In genomic region chr11:8948901-8949300, GRCh38 we compare ENCODE assay signal across 32 cellular contexts. TPM values are rescaled to one million over a fixed set of nuclear protein-coding genes. Genes with fewer than 3 reads are reported as not detected.
DNase-seq lines count a peak whose midpoint lies in the region; ATAC-seq, FAIRE-seq and TF ChIP-seq lines count a peak whose summit lies in the region.
"Had no signal": no experiment of that assay in that cellular context is flagged by ENCODE, and none has a peak within 500 bp of the region (broad histone marks: within the 10 kb centered on the region; RNA-seq: fewer than 3 reads in every experiment).

No MANE protein-coding gene starts in this region.

- CTCF ChIA-PET in endothelial cell of umbilical vein (lab: Charles Lee), result interaction anchor here (0.7 to 4.3 kb wide), 5 partner anchors 9 to 35 kb away, joined by 3 to 25 read pairs (median 8); no protein-coding TSS in a partner anchor
- CTCF ChIA-PET in activated CD4-positive, alpha-beta T cell treated with anti-CD3 and anti-CD28 coated beads for 36 hours (lab: Charles Lee), result interaction anchor here (0.9 to 2.2 kb wide), 5 partner anchors 11 to 37 kb away, joined by 3 to 6 read pairs (median 3); no protein-coding TSS in a partner anchor

- in situ Hi-C loops in KBM-7 (cut with MboI; ENCODE audit: low pct_unique_long_range_greater_than_20kb, low sequenced_read_pairs), result no loop called here

- H3K27me3 ChIP-seq in endothelial cell of umbilical vein (ENCODE audit: control insufficient read depth in 2 of 2, insufficient read depth in 2 of 2, low read length in 2 of 2), result no peaks in the 10 kb centered on the region
- H3K27me3 ChIP-seq: BLaER1, ovary, transverse colon had no signal

- ATAC-seq in HG02759 (IDR thresholded peaks at IDR 0.05; ENCODE audit: unreplicated experiment), result no peak
- no peak for ATAC-seq in activated CD4-positive, alpha-beta T cell treated with anti-CD3 and anti-CD28 coated beads for 36 hours
- ATAC-seq: left colon; Panc1; stimulated activated memory B cell treated with anti-CD40 and anti-IgM and Interleukin-4, amounts not matched to agents 10 μg/mL and 1 μg/mL and 100 μg/mL, for 72 hours had no signal

- no TSS peak for BruUV-seq in endothelial cell of umbilical vein (replicated peaks; lab: Mats Ljungman, UMichigan)

- no peaks in the 10 kb centered on the region for H3K4me1 ChIP-seq in endothelial cell of umbilical vein (ENCODE audit: control insufficient read depth, extremely low read depth, insufficient read depth, low read length)
- H3K4me1 ChIP-seq: BLaER1, transverse colon had no signal

- H3K9me3 ChIP-seq in endothelial cell of umbilical vein (replicated peaks; ENCODE audit: control insufficient read depth, insufficient read depth, low read length), result no peaks in the 10 kb centered on the region
- H3K9me3 ChIP-seq: BLaER1, ovary, transverse colon had no signal

- TF ChIP-seq CTCF in endothelial cell of umbilical vein (IDR thresholded peaks at IDR 0.05; ENCODE audit: extremely low read depth in 1 of 2, insufficient read depth in 1 of 2, low read depth in 1 of 2, low read length in 2 of 2), result no peak

- H4K20me1 ChIP-seq in endothelial cell of umbilical vein (replicated peaks; ENCODE audit: control insufficient read depth, extremely low read depth, insufficient read depth, low read length), result no peaks in the 10 kb centered on the region
- H4K20me1 ChIP-seq: BLaER1 had no signal

- no peak for TF ChIP-seq POLR2A in endothelial cell of umbilical vein (IDR thresholded peaks at IDR 0.05; ENCODE audit: low read depth, low read length)

- intact Hi-C loops in endothelial cell of umbilical vein (cut with micrococcal nuclease), result no loop called here
- intact Hi-C loops in activated CD4-positive, alpha-beta T cell treated with anti-CD3 and anti-CD28 coated beads for 36 hours (cut with DNase I, micrococcal nuclease), result no loop called here

- no peak overlapping the region for H3K4me2 ChIP-seq in endothelial cell of umbilical vein (ENCODE audit: insufficient read depth, low read length)
- H3K4me2 ChIP-seq: BLaER1 had no signal

- no peak overlapping the region for H2AFZ ChIP-seq in endothelial cell of umbilical vein (ENCODE audit: low read depth, low read length)

- no peak overlapping the region for H3K27ac Mint-ChIP-seq in activated CD4-positive, alpha-beta T cell treated with anti-CD3 and anti-CD28 coated beads for 36 hours
- H3K27ac Mint-ChIP-seq: activated CD4-positive, alpha-beta T cell treated with anti-CD3 and anti-CD28 coated beads, Interleukin-2, amount 10 ng/mL, durations not matched to agents 7 days and 5 days; activated naive CD8-positive, alpha-beta T cell treated with anti-CD3 and anti-CD28 coated beads for 36 hours; immature natural killer cell; stimulated activated memory B cell treated with anti-CD40 and anti-IgM and Interleukin-4, amounts not matched to agents 10 μg/mL and 1 μg/mL and 100 μg/mL, for 72 hours; T-helper 2 cell treated with Interferon-gamma antibody and Interleukin-4, amounts not matched to agents 5 μg/mL and 100 μg/mL, for 36 hours had no signal

- no peak for FAIRE-seq in endothelial cell of umbilical vein (lab: Jason Lieb, UNC)
- FAIRE-seq: HTR-8/SVneo had no signal

- DNase-seq in DMS53 (lab: John Stamatoyannopoulos, UW) (peak; percentile 63), KBM-7 (peak; percentile 80), SKM-1 treated with dmso at 0.1 percent for 144 hours (lab: John Stamatoyannopoulos, UW; ENCODE audit: unreplicated experiment) (peak; percentile 7), endothelial cell of umbilical vein (ENCODE audit: low read depth, low spot score) (peak; percentile 9), midbrain (lab: John Stamatoyannopoulos, UW) (no peak)
- DNase-seq in activated CD4-positive, alpha-beta T cell treated with anti-CD3 and anti-CD28 coated beads for 36 hours, result no peak
- DNase-seq: activated CD4-positive, alpha-beta T cell treated with anti-CD3 and anti-CD28 coated beads, Interleukin-2, amount 10 ng/mL, durations not matched to agents 7 days and 5 days; activated gamma-delta T cell; activated naive CD8-positive, alpha-beta T cell treated with anti-CD3 and anti-CD28 coated beads for 36 hours; activated T-cell treated with anti-CD3 and anti-CD28 coated beads, Interleukin-2, amount 50 U/mL, for 1 hour; anterior cingulate cortex; DMS79 treated with DMSO at 0.1 percent for 48 hours; immature natural killer cell; left colon; mammary epithelial cell; NCI-H1417 treated with DMSO at 0.1 percent for 48 hours; NCI-H2171; NCI-H510A; ovary; SHP77; transverse colon had no signal

- H3K36me3 ChIP-seq in endothelial cell of umbilical vein (ENCODE audit: control insufficient read depth in 2 of 2, extremely low read depth in 1 of 2, insufficient read depth in 2 of 2, low read length in 2 of 2), result peaks cover 3 to 5% of the 10 kb centered on the region in 2 experiments
- H3K36me3 ChIP-seq: ovary had no signal

- no peaks in the 10 kb centered on the region for H3K9me1 ChIP-seq in endothelial cell of umbilical vein (replicated peaks; ENCODE audit: control insufficient read depth, extremely low read depth, insufficient read depth, low read length)

- no peak overlapping the region for H3K4me3 Mint-ChIP-seq in activated CD4-positive, alpha-beta T cell treated with anti-CD3 and anti-CD28 coated beads for 36 hours
- H3K4me3 Mint-ChIP-seq: activated CD4-positive, alpha-beta T cell treated with anti-CD3 and anti-CD28 coated beads, Interleukin-2, amount 10 ng/mL, durations not matched to agents 7 days and 5 days; activated naive CD8-positive, alpha-beta T cell treated with anti-CD3 and anti-CD28 coated beads for 36 hours; immature natural killer cell; stimulated activated memory B cell treated with anti-CD40 and anti-IgM and Interleukin-4, amounts not matched to agents 10 μg/mL and 1 μg/mL and 100 μg/mL, for 72 hours; T-helper 2 cell treated with Interferon-gamma antibody and Interleukin-4, amounts not matched to agents 5 μg/mL and 100 μg/mL, for 36 hours had no signal

- H3K27ac ChIP-seq in endothelial cell of umbilical vein (ENCODE audit: insufficient read depth, low read depth, low read length), result no peak overlapping the region
- H3K27ac ChIP-seq: BLaER1, ovary, transverse colon had no signal

- no peak overlapping the region for H3K4me3 ChIP-seq in endothelial cell of umbilical vein (replicated peaks in 1 of 3; ENCODE audit: insufficient read depth in 1 of 3, low read depth in 1 of 3, low read length in 3 of 3)
- H3K4me3 ChIP-seq: BLaER1, ovary, transverse colon had no signal

- H3K4me1 Mint-ChIP-seq in activated CD4-positive, alpha-beta T cell treated with anti-CD3 and anti-CD28 coated beads for 36 hours, result no peaks in the 10 kb centered on the region
- H3K4me1 Mint-ChIP-seq: immature natural killer cell; stimulated activated memory B cell treated with anti-CD40 and anti-IgM and Interleukin-4, amounts not matched to agents 10 μg/mL and 1 μg/mL and 100 μg/mL, for 72 hours had no signal

- no peaks in the 10 kb centered on the region for H3K27me3 Mint-ChIP-seq in activated CD4-positive, alpha-beta T cell treated with anti-CD3 and anti-CD28 coated beads for 36 hours
- H3K27me3 Mint-ChIP-seq: activated naive CD8-positive, alpha-beta T cell treated with anti-CD3 and anti-CD28 coated beads for 36 hours; stimulated activated memory B cell treated with anti-CD40 and anti-IgM and Interleukin-4, amounts not matched to agents 10 μg/mL and 1 μg/mL and 100 μg/mL, for 72 hours had no signal

- no peaks in the 10 kb centered on the region for H3K79me2 ChIP-seq in endothelial cell of umbilical vein (ENCODE audit: control insufficient read depth, insufficient read depth, low read length)

- peaks cover 31% of the 10 kb centered on the region for H3K36me3 Mint-ChIP-seq in activated CD4-positive, alpha-beta T cell treated with anti-CD3 and anti-CD28 coated beads for 36 hours (ENCODE audit: low read depth)

- H3K9me3 Mint-ChIP-seq in activated CD4-positive, alpha-beta T cell treated with anti-CD3 and anti-CD28 coated beads for 36 hours (ENCODE audit: low read depth), result no peaks in the 10 kb centered on the region
- H3K9me3 Mint-ChIP-seq: activated CD4-positive, alpha-beta T cell treated with anti-CD3 and anti-CD28 coated beads, Interleukin-2, amount 10 ng/mL, durations not matched to agents 7 days and 5 days; activated naive CD8-positive, alpha-beta T cell treated with anti-CD3 and anti-CD28 coated beads for 36 hours; immature natural killer cell; stimulated activated memory B cell treated with anti-CD40 and anti-IgM and Interleukin-4, amounts not matched to agents 10 μg/mL and 1 μg/mL and 100 μg/mL, for 72 hours; T-helper 2 cell treated with Interferon-gamma antibody and Interleukin-4, amounts not matched to agents 5 μg/mL and 100 μg/mL, for 36 hours had no signal

- POLR2A ChIA-PET in endothelial cell of umbilical vein (lab: Charles Lee), result no interaction called here
- POLR2A ChIA-PET in activated CD4-positive, alpha-beta T cell treated with anti-CD3 and anti-CD28 coated beads for 36 hours (lab: Charles Lee), result no interaction called here

- H3K9ac ChIP-seq in endothelial cell of umbilical vein (replicated peaks; ENCODE audit: extremely low read depth, insufficient read depth, low read length), result no peak overlapping the region
- H3K9ac ChIP-seq: BLaER1 had no signal

- dilution Hi-C loops in endothelial cell of umbilical vein (cut with MboI; ENCODE audit: extremely low pct_ligation_motif_present, low sequenced_read_pairs), result no loop called here

RNA-seq across cellular contexts. Expression of gene ASCL3, which starts 6.1 kb away (rescaled TPM):
- not detected in 2 replicates for total RNA-seq in endothelial cell of umbilical vein
- not detected in 2 replicates for polyA plus RNA-seq in endothelial cell of umbilical vein
- not detected in 2 replicates for polyA plus RNA-seq in endothelial cell of umbilical vein (2011; cell fraction: cytosol; rRNA removed)
- polyA plus RNA-seq in endothelial cell of umbilical vein (2011; cell fraction: nucleus; rRNA removed), result not detected in 2 replicates
- not detected in 2 replicates for polyA plus RNA-seq in endothelial cell of umbilical vein (2012)
- polyA minus RNA-seq in endothelial cell of umbilical vein, result not detected in 2 replicates
- polyA minus RNA-seq in endothelial cell of umbilical vein (2011; cell fraction: cytosol; rRNA and poly(A)+ RNA removed), result not detected
- polyA minus RNA-seq in endothelial cell of umbilical vein (2011; cell fraction: nucleus; rRNA and poly(A)+ RNA removed), result not detected in 2 replicates
- total RNA-seq in activated CD4-positive, alpha-beta T cell treated with anti-CD3 and anti-CD28 coated beads for 36 hours, result not detected
- total RNA-seq: activated CD4-positive, alpha-beta T cell treated with anti-CD3 and anti-CD28 coated beads, Interleukin-2, amount 10 ng/mL, durations not matched to agents 7 days and 5 days; activated naive CD8-positive, alpha-beta T cell treated with anti-CD3 and anti-CD28 coated beads for 36 hours; left colon; mammary epithelial cell; MCF 10A; ovary; renal cortical epithelial cell; subcutaneous adipose tissue; transverse colon had no signal
- polyA plus RNA-seq: AG04450, immature natural killer cell, mammary epithelial cell, neural cell, ovary had no signal

RNA-seq across cellular contexts. Expression of gene TMEM9B, which starts 15.3 kb away (rescaled TPM):
- 27.1 and 30.2 TPM in 2 replicates for total RNA-seq in endothelial cell of umbilical vein
- polyA plus RNA-seq in endothelial cell of umbilical vein, result 23.8 and 28.2 TPM in 2 replicates
- 21.8 and 22.2 TPM in 2 replicates for polyA plus RNA-seq in endothelial cell of umbilical vein (2011; cell fraction: cytosol; rRNA removed)
- 7.6 and 12.2 TPM in 2 replicates for polyA plus RNA-seq in endothelial cell of umbilical vein (2011; cell fraction: nucleus; rRNA removed)
- polyA plus RNA-seq in endothelial cell of umbilical vein (2012), result 42.5 and 53.9 TPM in 2 replicates
- 23.1 and 30.1 TPM in 2 replicates for polyA minus RNA-seq in endothelial cell of umbilical vein
- polyA minus RNA-seq in endothelial cell of umbilical vein (2011; cell fraction: cytosol; rRNA and poly(A)+ RNA removed), result 8.7 TPM
- 5.8 and 10.0 TPM in 2 replicates for polyA minus RNA-seq in endothelial cell of umbilical vein (2011; cell fraction: nucleus; rRNA and poly(A)+ RNA removed)
- 10 to 100 TPM in 1 of 2 experiments, 1 to 10 TPM in 1; 9.9 to 13.1 TPM for total RNA-seq in activated CD4-positive, alpha-beta T cell treated with anti-CD3 and anti-CD28 coated beads for 36 hours

RNA-seq across cellular contexts. Expression of gene C11orf16, which starts 16.2 kb away (rescaled TPM):
- not detected in 2 replicates for total RNA-seq in endothelial cell of umbilical vein
- polyA plus RNA-seq in endothelial cell of umbilical vein, result not detected in 2 replicates
- not detected in 2 replicates for polyA plus RNA-seq in endothelial cell of umbilical vein (2011; cell fraction: cytosol; rRNA removed)
- not detected in 2 replicates for polyA plus RNA-seq in endothelial cell of umbilical vein (2011; cell fraction: nucleus; rRNA removed)
- polyA plus RNA-seq in endothelial cell of umbilical vein (2012), result not detected in 2 replicates
- not detected in 2 replicates for polyA minus RNA-seq in endothelial cell of umbilical vein
- polyA minus RNA-seq in endothelial cell of umbilical vein (2011; cell fraction: cytosol; rRNA and poly(A)+ RNA removed), result not detected
- not detected in 2 replicates for polyA minus RNA-seq in endothelial cell of umbilical vein (2011; cell fraction: nucleus; rRNA and poly(A)+ RNA removed)
- not detected for total RNA-seq in activated CD4-positive, alpha-beta T cell treated with anti-CD3 and anti-CD28 coated beads for 36 hours
- total RNA-seq: activated CD4-positive, alpha-beta T cell treated with anti-CD3 and anti-CD28 coated beads, Interleukin-2, amount 10 ng/mL, durations not matched to agents 7 days and 5 days; activated naive CD8-positive, alpha-beta T cell treated with anti-CD3 and anti-CD28 coated beads for 36 hours; left colon; mammary epithelial cell; MCF 10A; renal cortical epithelial cell; subcutaneous adipose tissue; transverse colon had no signal
- polyA plus RNA-seq: AG04450, immature natural killer cell, mammary epithelial cell, neural cell, ovary had no signal

RNA-seq across cellular contexts. Expression of gene AKIP1, which starts 37.9 kb away (rescaled TPM):
- total RNA-seq in endothelial cell of umbilical vein, result 21.9 and 23.4 TPM in 2 replicates
- polyA plus RNA-seq in endothelial cell of umbilical vein, result 30.3 and 32.4 TPM in 2 replicates
- 24.9 and 26.8 TPM in 2 replicates for polyA plus RNA-seq in endothelial cell of umbilical vein (2011; cell fraction: cytosol; rRNA removed)
- polyA plus RNA-seq in endothelial cell of umbilical vein (2011; cell fraction: nucleus; rRNA removed), result 13.0 and 15.3 TPM in 2 replicates
- polyA plus RNA-seq in endothelial cell of umbilical vein (2012), result 33.5 and 34.3 TPM in 2 replicates
- 8.4 TPM in 2 replicates for polyA minus RNA-seq in endothelial cell of umbilical vein
- polyA minus RNA-seq in endothelial cell of umbilical vein (2011; cell fraction: cytosol; rRNA and poly(A)+ RNA removed), result 19.2 TPM
- 2.3 and 2.6 TPM in 2 replicates for polyA minus RNA-seq in endothelial cell of umbilical vein (2011; cell fraction: nucleus; rRNA and poly(A)+ RNA removed)
- total RNA-seq in activated CD4-positive, alpha-beta T cell treated with anti-CD3 and anti-CD28 coated beads for 36 hours, result 10 to 100 TPM; 29.8 to 32.2 TPM

RNA-seq across cellular contexts. Expression of gene NRIP3, which starts 54.9 kb away (rescaled TPM):
- 8.4 and 9.9 TPM in 2 replicates for total RNA-seq in endothelial cell of umbilical vein
- 3.0 and 3.7 TPM in 2 replicates for polyA plus RNA-seq in endothelial cell of umbilical vein
- polyA plus RNA-seq in endothelial cell of umbilical vein (2011; cell fraction: cytosol; rRNA removed), result 3.9 and 4.4 TPM in 2 replicates
- polyA plus RNA-seq in endothelial cell of umbilical vein (2011; cell fraction: nucleus; rRNA removed), result 5.0 and 5.7 TPM in 2 replicates
- polyA plus RNA-seq in endothelial cell of umbilical vein (2012), result 6.8 and 15.1 TPM in 2 replicates
- polyA minus RNA-seq in endothelial cell of umbilical vein, result 7.1 and 7.7 TPM in 2 replicates
- not detected for polyA minus RNA-seq in endothelial cell of umbilical vein (2011; cell fraction: cytosol; rRNA and poly(A)+ RNA removed)
- 2.5 and 3.5 TPM in 2 replicates for polyA minus RNA-seq in endothelial cell of umbilical vein (2011; cell fraction: nucleus; rRNA and poly(A)+ RNA removed)
- total RNA-seq in activated CD4-positive, alpha-beta T cell treated with anti-CD3 and anti-CD28 coated beads for 36 hours, result 1 to 10 TPM; 2.1 to 2.2 TPM

Comparison
In these comparisons a context has a peak if more than half of its experiments do, and no peak if none do; other contexts are left out.
1. DNase-seq: peak in DMS53 (single experiment), KBM-7 (single experiment), SKM-1 treated with dmso at 0.1 percent for 144 hours (single experiment) and endothelial cell of umbilical vein (single experiment); none in activated CD4-positive, alpha-beta T cell treated with anti-CD3 and anti-CD28 coated beads for 36 hours (single experiment) and midbrain (single experiment).